18 cellular contexts compared by ENCODE assay signal in genomic region chr11:68609761-68610160, GRCh38.
"Had no signal": no experiment of that assay in that cellular context is flagged by ENCODE, and none has a peak within 500 bp of the region (broad histone marks: within the 10 kb centered on the region; RNA-seq: fewer than 3 reads in every experiment).

No MANE protein-coding gene starts in this region.

- H3K27me3 ChIP-seq: esophagus muscularis mucosa, left lung, neutrophil, upper lobe of left lung had no signal

- H3K4me1 ChIP-seq: esophagus muscularis mucosa, left lung, upper lobe of left lung had no signal

- H3K27ac Mint-ChIP-seq: activated naive CD4-positive, alpha-beta T cell treated with anti-CD3 and anti-CD28 coated beads, Interleukin-2, amount 10 ng/mL, durations not matched to agents 7 days and 5 days; activated T-helper 2 cell treated with anti-CD3 and anti-CD28 coated beads, Interferon-gamma antibody, Interleukin-2, Interleukin-4, amounts not matched to agents 10 μg/mL and 5 μg/mL and 100 μg/mL, durations not matched to agents 14 hours and 24 hours and 36 hours had no signal

- H3K27ac ChIP-seq: esophagus muscularis mucosa, left lung, neutrophil, upper lobe of left lung had no signal

- H3K4me3 ChIP-seq: esophagus muscularis mucosa, left lung, upper lobe of left lung had no signal

- H3K4me3 Mint-ChIP-seq: activated naive CD4-positive, alpha-beta T cell treated with anti-CD3 and anti-CD28 coated beads, Interleukin-2, amount 10 ng/mL, durations not matched to agents 7 days and 5 days had no signal

- DNase-seq: activated CD4-positive, alpha-beta T cell treated with anti-CD3 and anti-CD28 coated beads, Interleukin-2, amount 50 U/mL, for 48 hours; activated CD4-positive, CD25-positive, alpha-beta regulatory T cell; activated naive CD4-positive, alpha-beta T cell treated with anti-CD3 and anti-CD28 coated beads, Interleukin-2, amount 10 ng/mL, durations not matched to agents 7 days and 5 days; islet precursor cell; left lung; mammary epithelial cell; naive B cell; posterior cingulate gyrus; small intestine; stimulated activated CD4-positive, alpha-beta T cell treated with anti-CD3 and anti-CD28 coated beads, Interleukin-4, amount 100 ng/mL, for 4 hours; stimulated activated CD8-positive, alpha-beta memory T cell treated with anti-CD3 and anti-CD28 coated beads, Interleukin-4, amount 100 ng/mL, for 48 hours; stimulated activated naive CD8-positive, alpha-beta T cell treated with anti-CD3 and anti-CD28 coated beads, Interleukin-15, Interleukin-2, amounts not matched to agents 100 U/mL and 50 U/mL, for 24 hours had no signal

- FAIRE-seq: colon, endometrium, small intestine had no signal

- ATAC-seq: stimulated activated naive CD8-positive, alpha-beta T cell treated with anti-CD3 and anti-CD28 coated beads, Interleukin-15, Interleukin-2, amounts not matched to agents 100 U/mL and 50 U/mL, for 24 hours had no signal

- H3K9me3 Mint-ChIP-seq: activated naive CD4-positive, alpha-beta T cell treated with anti-CD3 and anti-CD28 coated beads, Interleukin-2, amount 10 ng/mL, durations not matched to agents 7 days and 5 days; activated T-helper 2 cell treated with anti-CD3 and anti-CD28 coated beads, Interferon-gamma antibody, Interleukin-2, Interleukin-4, amounts not matched to agents 10 μg/mL and 5 μg/mL and 100 μg/mL, durations not matched to agents 14 hours and 24 hours and 36 hours; naive B cell had no signal

- H3K9me3 ChIP-seq: esophagus muscularis mucosa, left lung, neutrophil, upper lobe of left lung had no signal

- H3K27me3 Mint-ChIP-seq: activated naive CD4-positive, alpha-beta T cell treated with anti-CD3 and anti-CD28 coated beads, Interleukin-2, amount 10 ng/mL, durations not matched to agents 7 days and 5 days; naive B cell had no signal

- H3K4me1 Mint-ChIP-seq: activated naive CD4-positive, alpha-beta T cell treated with anti-CD3 and anti-CD28 coated beads, Interleukin-2, amount 10 ng/mL, durations not matched to agents 7 days and 5 days; naive B cell had no signal
